Comparison of ENCODE assay signal across 8 cellular contexts in the genomic region with DNA sequence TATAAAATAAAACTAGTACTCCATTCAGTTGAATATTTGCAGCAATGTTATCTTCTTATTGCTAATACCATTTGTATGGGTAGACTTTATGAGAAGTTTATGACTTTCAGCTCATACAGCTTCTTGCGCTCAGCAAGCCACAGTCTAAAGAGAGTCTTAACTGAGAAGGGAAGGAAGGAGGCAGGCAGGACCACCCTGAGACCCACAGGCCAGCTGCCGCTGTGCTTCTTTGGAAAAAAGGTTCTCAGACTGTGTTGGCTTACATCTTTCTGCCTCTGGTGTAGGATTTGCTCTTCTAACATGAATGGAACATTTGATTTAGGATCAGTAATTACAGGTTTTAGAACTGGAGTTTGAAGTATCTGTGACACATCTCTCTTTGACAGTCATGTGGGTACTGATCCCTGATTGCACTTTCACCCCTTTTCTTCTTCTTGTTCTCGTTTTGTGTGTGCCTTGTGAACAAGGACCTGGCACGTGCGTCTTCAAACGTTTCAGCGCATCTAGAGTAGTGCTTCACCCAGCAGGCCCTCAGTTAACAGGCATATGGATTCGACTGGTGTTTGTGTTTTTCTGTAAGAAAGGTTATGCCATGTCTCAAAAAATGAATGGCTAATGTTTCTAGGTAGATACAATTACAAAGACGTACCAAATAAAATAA. TPM values are rescaled to one million over a fixed set of nuclear protein-coding genes. Genes with fewer than 3 reads are reported as not detected.
DNase-seq lines count a peak whose midpoint lies in the region; ATAC-seq and TF ChIP-seq lines count a peak whose summit lies in the region.
"Had no signal": no experiment of that assay in that cellular context is flagged by ENCODE, and none has a peak within 500 bp of the region (broad histone marks: within the 10 kb centered on the region; RNA-seq: fewer than 3 reads in every experiment).

No MANE protein-coding gene starts in this region.

- H2BK5ac ChIP-seq in H9 (ENCODE audit: insufficient read length, low read length), result no peak overlapping the region
- H2BK5ac ChIP-seq in neuronal stem cell (ENCODE audit: low read length), result no peak overlapping the region

- CTCF ChIA-PET in CD4-positive, alpha-beta memory T cell (lab: Charles Lee; ENCODE audit: partially characterized antibody), result interaction anchor here (0.7 to 15.1 kb wide), 42 partner anchors 8 to 425 kb away, joined by 3 to 567 read pairs (median 4); partner anchors contain the start of genes GPR18, GPR183 and UBAC2
- CTCF ChIA-PET in activated naive CD4-positive, alpha-beta T cell treated with anti-CD3 and anti-CD28 coated beads for 36 hours (lab: Charles Lee), result interaction anchor here (0.5 to 11.9 kb wide), 31 partner anchors 9 to 613 kb away, joined by 3 to 302 read pairs (median 7); partner anchors contain the start of gene UBAC2

- POLR2A ChIA-PET in CD4-positive, alpha-beta memory T cell (lab: Charles Lee; ENCODE audit: partially characterized antibody), result interaction anchor here (0.9 to 3.9 kb wide), 16 partner anchors 23 to 172 kb away, joined by 3 to 75 read pairs (median 5); partner anchors contain the start of genes GPR183 and UBAC2

- no peak overlapping the region for H3K23ac ChIP-seq in H9 (ENCODE audit: insufficient read length, low read depth, low read length)
- no peak overlapping the region for H3K23ac ChIP-seq in neuronal stem cell (ENCODE audit: low read depth, low read length, poor library complexity)

- H2AFZ ChIP-seq in H9 (ENCODE audit: low read length) (no peak overlapping the region), neuronal stem cell (ENCODE audit: low read length) (no peak overlapping the region)

- no peaks in the 10 kb centered on the region for H3K79me2 ChIP-seq in H9 (ENCODE audit: insufficient read depth, low read length)

- no peak for ATAC-seq in gastrocnemius medialis
- ATAC-seq: Right ventricle myocardium inferior had no signal

- H4K5ac ChIP-seq in H9 (ENCODE audit: insufficient read length, low read depth, low read length), result no peak overlapping the region

- H3K27me3 ChIP-seq in CD4-positive, alpha-beta memory T cell (ENCODE audit: insufficient read depth, low read length), result no peaks in the 10 kb centered on the region
- no peaks in the 10 kb centered on the region for H3K27me3 ChIP-seq in H9 (ENCODE audit: insufficient read depth, low read length)
- no peaks in the 10 kb centered on the region for H3K27me3 ChIP-seq in gastrocnemius medialis
- no peaks in the 10 kb centered on the region for H3K27me3 ChIP-seq in neuronal stem cell (ENCODE audit: control insufficient read depth in 3 of 3, insufficient read depth in 3 of 3, low read depth in 1 of 3, low read length in 3 of 3)

- no peak overlapping the region for H3K4ac ChIP-seq in H9 (ENCODE audit: low read depth, low read length)
- no peak overlapping the region for H3K4ac ChIP-seq in neuronal stem cell (ENCODE audit: low read length)

- peaks cover 5 to 23% of the 10 kb centered on the region in 2 donors for H3K36me3 Mint-ChIP-seq in CD4-positive, alpha-beta memory T cell
- H3K36me3 Mint-ChIP-seq in H9 (ENCODE audit: insufficient read depth in 1 of 3, low read depth in 3 of 3), result peaks cover 0 to 1% (median 0%) of the 10 kb centered on the region in 3 experiments; a peak in 1 of 7 replicates
- H3K36me3 Mint-ChIP-seq in activated naive CD4-positive, alpha-beta T cell treated with anti-CD3 and anti-CD28 coated beads for 36 hours (ENCODE audit: low read depth), result peaks cover 8% of the 10 kb centered on the region

- no peak overlapping the region for H3T11ph ChIP-seq in H9 (ENCODE audit: low read length)

- H4K91ac ChIP-seq in H9 (ENCODE audit: insufficient read length, low read depth, low read length) (no peak overlapping the region), neuronal stem cell (ENCODE audit: low read depth, low read length, poor library complexity) (no peak overlapping the region)

- H3K14ac ChIP-seq in H9 (ENCODE audit: insufficient read depth, low read length) (no peak overlapping the region), neuronal stem cell (ENCODE audit: low read length) (no peak overlapping the region)

- no peak for TF ChIP-seq POLR2A in gastrocnemius medialis (IDR thresholded peaks at IDR 0.05)

- H2BK12ac ChIP-seq in H9 (ENCODE audit: insufficient read length, low read depth, low read length) (no peak overlapping the region), neuronal stem cell (ENCODE audit: low read length) (no peak overlapping the region)

- no peak for DNase-seq in CD4-positive, alpha-beta memory T cell
- DNase-seq in H9 (no peak), gastrocnemius medialis (no peak), neuronal stem cell (ENCODE audit: low spot score) (no peak), midbrain (lab: John Stamatoyannopoulos, UW) (no peak)
- peak; percentile 81 for DNase-seq in activated naive CD4-positive, alpha-beta T cell treated with anti-CD3 and anti-CD28 coated beads for 36 hours
- no peak for DNase-seq in activated effector memory CD4-positive, alpha-beta T cell treated with anti-CD3 and anti-CD28 coated beads, Interleukin-2, amount 50 U/mL, for 16 hours

- intact Hi-C loops in CD4-positive, alpha-beta memory T cell (cut with micrococcal nuclease), result loop anchor here (2.0 to 10.0 kb wide), 5 partner anchors 26 to 1250 kb away; partner anchors contain the start of gene TM9SF2
- intact Hi-C loops in activated naive CD4-positive, alpha-beta T cell treated with anti-CD3 and anti-CD28 coated beads for 36 hours (cut with micrococcal nuclease), result loop anchor here (1.0 to 5.0 kb wide), 9 partner anchors 51 to 603 kb away; no protein-coding TSS in a partner anchor
- intact Hi-C loops in gastrocnemius medialis (cut with DNase I; ENCODE audit: low total_unique reads), result loop anchor here (5.0 kb wide), 1 partner anchor 48 kb away; no protein-coding TSS in a partner anchor

- H3K56ac ChIP-seq in H9 (ENCODE audit: insufficient read length, low read depth, low read length), result no peak overlapping the region

- no peak overlapping the region for H2BK120ac ChIP-seq in H9 (ENCODE audit: low read depth, low read length, poor library complexity, severe bottlenecking)
- H2BK120ac ChIP-seq in neuronal stem cell (ENCODE audit: low read depth, low read length), result no peak overlapping the region

- H3K9ac ChIP-seq in H9 (ENCODE audit: extremely low read depth, insufficient read length, low read length) (no peak overlapping the region), neuronal stem cell (ENCODE audit: low read depth, low read length, poor library complexity) (no peak overlapping the region)

- no peak overlapping the region for H3K4me2 ChIP-seq in H9 (ENCODE audit: insufficient read depth, insufficient read length, low read length)
- H3K4me2 ChIP-seq in neuronal stem cell (ENCODE audit: insufficient read depth, low read length, poor library complexity, severe bottlenecking), result no peak overlapping the region

- no peaks in the 10 kb centered on the region for H3K36me3 ChIP-seq in CD4-positive, alpha-beta memory T cell (ENCODE audit: insufficient read depth, low read length)
- H3K36me3 ChIP-seq in gastrocnemius medialis (no peaks in the 10 kb centered on the region), neuronal stem cell (replicated peaks in 1 of 2; ENCODE audit: control insufficient read depth in 2 of 2, insufficient read depth in 2 of 2, low read length in 2 of 2) (peaks cover 6 to 13% of the 10 kb centered on the region in 2 donors)

- TF ChIP-seq CTCF in H9 (conservative IDR thresholded peaks at IDR 0.05) (no peak), gastrocnemius medialis (IDR thresholded peaks at IDR 0.05 in 4 of 5, conservative IDR thresholded peaks at IDR 0.05 in 1 of 5) (no peak)

- H4K8ac ChIP-seq in H9 (replicated peaks; ENCODE audit: insufficient read length, low read depth, low read length) (no peak overlapping the region), neuronal stem cell (ENCODE audit: low read depth, low read length) (no peak overlapping the region)

- H2BK15ac ChIP-seq in H9 (ENCODE audit: low read depth, low read length), result no peak overlapping the region
- no peak overlapping the region for H2BK15ac ChIP-seq in neuronal stem cell (ENCODE audit: low read length)

- H3K4me1 Mint-ChIP-seq in CD4-positive, alpha-beta memory T cell, result peaks cover 33 to 69% (median 50%) of the 10 kb centered on the region in 4 donors
- H3K4me1 Mint-ChIP-seq in H9, result peaks cover 3% of the 10 kb centered on the region in 2 experiments; a peak in 2 of 4 replicates
- peaks cover 61% of the 10 kb centered on the region for H3K4me1 Mint-ChIP-seq in activated naive CD4-positive, alpha-beta T cell treated with anti-CD3 and anti-CD28 coated beads for 36 hours (ENCODE audit: low read depth)

- peak overlapping the region in 5 of 8 donors; percentile 5 to 69 (median 50) for H3K4me3 Mint-ChIP-seq in CD4-positive, alpha-beta memory T cell
- H3K4me3 Mint-ChIP-seq in H9, result no peak overlapping the region
- no peak overlapping the region for H3K4me3 Mint-ChIP-seq in activated naive CD4-positive, alpha-beta T cell treated with anti-CD3 and anti-CD28 coated beads for 36 hours

- H3K9me3 Mint-ChIP-seq in CD4-positive, alpha-beta memory T cell, result no peaks in the 10 kb centered on the region
- H3K9me3 Mint-ChIP-seq in H9, result no peaks in the 10 kb centered on the region
- H3K9me3 Mint-ChIP-seq in activated naive CD4-positive, alpha-beta T cell treated with anti-CD3 and anti-CD28 coated beads for 36 hours, result no peaks in the 10 kb centered on the region

- WGBS in H9 (ENCODE audit: extremely low coverage, insufficient read length, low lambda C conversion rate), result no CpG with 5 or more reads among the region's 9 CpGs
- no CpG with 5 or more reads among the region's 9 CpGs for WGBS in neuronal stem cell (ENCODE audit: extremely low coverage in 2 of 2, insufficient read length in 2 of 2, insufficient replicate concordance in 1 of 2), 2 donors

- H3K9me3 ChIP-seq in CD4-positive, alpha-beta memory T cell (ENCODE audit: control insufficient read depth in 1 of 2, low read length in 2 of 2), result no peaks in the 10 kb centered on the region
- H3K9me3 ChIP-seq in H9 (ENCODE audit: control insufficient read depth, low read depth, low read length) (no peaks in the 10 kb centered on the region), gastrocnemius medialis (no peaks in the 10 kb centered on the region), neuronal stem cell (replicated peaks in 1 of 2; ENCODE audit: control insufficient read depth in 2 of 2, insufficient read depth in 1 of 2, low read depth in 1 of 2, low read length in 2 of 2) (no peaks in the 10 kb centered on the region)

- no peak overlapping the region for H2BK20ac ChIP-seq in H9 (ENCODE audit: low read depth, low read length, poor library complexity, severe bottlenecking)

- H3K79me1 ChIP-seq in H9 (ENCODE audit: insufficient read depth, low read depth, low read length, poor library complexity, severe bottlenecking), result no peaks in the 10 kb centered on the region
- H3K79me1 ChIP-seq in neuronal stem cell (ENCODE audit: low read depth, low read length), result no peaks in the 10 kb centered on the region

- no peaks in the 10 kb centered on the region for H4K20me1 ChIP-seq in H9 (ENCODE audit: control insufficient read depth, insufficient read depth, insufficient read length)

- no peak overlapping the region for H2AK5ac ChIP-seq in H9 (ENCODE audit: insufficient read length, low read length)
- no peak overlapping the region for H2AK5ac ChIP-seq in neuronal stem cell (ENCODE audit: low read depth, low read length)

- in situ Hi-C loops in gastrocnemius medialis (cut with MboI; ENCODE audit: low sequenced_read_pairs in 4 of 4), result loop anchor here in 3 of 4 donors (5.0 to 25.0 kb wide), 2 partner anchors 172 kb away; no protein-coding TSS in a partner anchor

- no peaks in the 10 kb centered on the region for H3K23me2 ChIP-seq in H9 (ENCODE audit: insufficient read length, low read depth, low read length, poor library complexity, severe bottlenecking)

- H3K27ac Mint-ChIP-seq in CD4-positive, alpha-beta memory T cell, result peak overlapping the region; percentile 62 to 92 (median 87)
- peak overlapping the region; percentile 0 to 36 (median 3); a peak in 5 of 7 replicates for H3K27ac Mint-ChIP-seq in H9
- peak overlapping the region; percentile 86 for H3K27ac Mint-ChIP-seq in activated naive CD4-positive, alpha-beta T cell treated with anti-CD3 and anti-CD28 coated beads for 36 hours

- H3K27me3 Mint-ChIP-seq in CD4-positive, alpha-beta memory T cell, result no peaks in the 10 kb centered on the region
- H3K27me3 Mint-ChIP-seq in H9 (ENCODE audit: low read depth), result no peaks in the 10 kb centered on the region; the same call in 1 of the 2 replicates
- no peaks in the 10 kb centered on the region for H3K27me3 Mint-ChIP-seq in activated naive CD4-positive, alpha-beta T cell treated with anti-CD3 and anti-CD28 coated beads for 36 hours (ENCODE audit: low read depth)

- H3K18ac ChIP-seq in H9 (ENCODE audit: insufficient read length, low read depth, low read length), result no peak overlapping the region
- no peak overlapping the region for H3K18ac ChIP-seq in neuronal stem cell (ENCODE audit: low read length)

- H3K4me1 ChIP-seq in CD4-positive, alpha-beta memory T cell (ENCODE audit: insufficient read depth, low read length), result peaks cover 44% of the 10 kb centered on the region
- H3K4me1 ChIP-seq in H9 (ENCODE audit: insufficient read depth, low read length) (no peaks in the 10 kb centered on the region), gastrocnemius medialis (peaks cover 37 to 45% of the 10 kb centered on the region in 2 donors), neuronal stem cell (ENCODE audit: control insufficient read depth in 2 of 2, insufficient read depth in 1 of 2, low read depth in 1 of 2, low read length in 2 of 2) (peaks cover 2 to 7% of the 10 kb centered on the region in 2 donors)

- peak overlapping the region; percentile 26 for H3K27ac ChIP-seq in CD4-positive, alpha-beta memory T cell (ENCODE audit: low read depth, low read length)
- H3K27ac ChIP-seq in H9 (ENCODE audit: insufficient read length, low read depth, low read length), result no peak overlapping the region
- H3K27ac ChIP-seq in gastrocnemius medialis, result peak overlapping the region in 3 of 4 donors; percentile 34 to 62 (median 57)
- H3K27ac ChIP-seq in neuronal stem cell (replicated peaks; ENCODE audit: low read length), result no peak overlapping the region

- no peak overlapping the region for H3K4me3 ChIP-seq in CD4-positive, alpha-beta memory T cell (ENCODE audit: low read length in 2 of 2)
- H3K4me3 ChIP-seq in gastrocnemius medialis, result no peak overlapping the region
- H3K4me3 ChIP-seq in neuronal stem cell (ENCODE audit: low read length in 2 of 2), result no peak overlapping the region

RNA-seq across cellular contexts. Expression of gene GPR18, which starts 7.1 kb away (rescaled TPM):
- total RNA-seq in CD4-positive, alpha-beta memory T cell, result 10 to 100 TPM; 21.5 to 22.8 TPM
- polyA plus RNA-seq in CD4-positive, alpha-beta memory T cell, result 10 to 100 TPM; 23.1 to 29.5 TPM
- total RNA-seq in H9 (2021) (not detected in 2 replicates), gastrocnemius medialis (not detected)
- total RNA-seq in activated naive CD4-positive, alpha-beta T cell treated with anti-CD3 and anti-CD28 coated beads for 36 hours, result 1 to 10 TPM; 2.4 TPM
- polyA plus RNA-seq in neuronal stem cell (2013, experiment 1 of 2), result not detected
- not detected for polyA plus RNA-seq in neuronal stem cell (2013, experiment 2 of 2)
- total RNA-seq: Right ventricle myocardium inferior had no signal

RNA-seq across cellular contexts. Expression of gene GPR183, which starts 41.9 kb away (rescaled TPM):
- total RNA-seq in CD4-positive, alpha-beta memory T cell, result 100 to 1,000 TPM; 203 to 204 TPM
- polyA plus RNA-seq in CD4-positive, alpha-beta memory T cell, result 100 to 1,000 TPM; 563 to 954 TPM
- total RNA-seq in H9 (2021) (not detected in 2 replicates), gastrocnemius medialis (1 to 10 TPM in 3 of 4 donors, under 1 TPM in 1; 0.49 to 3.4 (median 2.5) TPM)
- 10 to 100 TPM; 37.4 to 38.8 TPM for total RNA-seq in activated naive CD4-positive, alpha-beta T cell treated with anti-CD3 and anti-CD28 coated beads for 36 hours
- not detected for polyA plus RNA-seq in neuronal stem cell (2013, experiment 1 of 2)
- not detected for polyA plus RNA-seq in neuronal stem cell (2013, experiment 2 of 2)

Comparison
In these comparisons a context has a peak if more than half of its experiments do, and no peak if none do; other contexts are left out.
1. H3K27ac ChIP-seq: peak in CD4-positive, alpha-beta memory T cell (single experiment) and gastrocnemius medialis (3 of 4); none in H9 (single experiment) and neuronal stem cell (single experiment).
2. H3K27ac Mint-ChIP-seq: peak in every context shown above with its lines; median percentile 87 in CD4-positive, alpha-beta memory T cell; 86 in activated naive CD4-positive, alpha-beta T cell treated with anti-CD3 and anti-CD28 coated beads for 36 hours; 3 in H9.
3. H3K4me3 Mint-ChIP-seq: peak in CD4-positive, alpha-beta memory T cell (5 of 8); none in H9 (0 of 2) and activated naive CD4-positive, alpha-beta T cell treated with anti-CD3 and anti-CD28 coated beads for 36 hours (single experiment).
4. RNA of gene GPR18, which starts 7.1 kb away (total RNA-seq): 21.5 to 22.8 TPM in CD4-positive, alpha-beta memory T cell; 2.4 TPM in activated naive CD4-positive, alpha-beta T cell treated with anti-CD3 and anti-CD28 coated beads for 36 hours, not detected in H9 and not detected in gastrocnemius medialis; every median in the first group is over 4 times any median in the second.
5. RNA of gene GPR183, which starts 41.9 kb away (total RNA-seq): 203 to 204 TPM in CD4-positive, alpha-beta memory T cell and 37.4 to 38.8 TPM in activated naive CD4-positive, alpha-beta T cell treated with anti-CD3 and anti-CD28 coated beads for 36 hours; 0.49 to 3.4 TPM in gastrocnemius medialis and not detected in H9; every median in the first group is over 4 times any median in the second.